11 cellular contexts compared by ENCODE assay signal in genomic region chr20:31673943-31674463, GRCh38. TPM values are rescaled to one million over a fixed set of nuclear protein-coding genes. Genes with fewer than 3 reads are reported as not detected.
DNase-seq lines count a peak whose midpoint lies in the region; ATAC-seq and TF ChIP-seq lines count a peak whose summit lies in the region.
"Had no signal": no experiment of that assay in that cellular context is flagged by ENCODE, and none has a peak within 500 bp of the region (broad histone marks: within the 10 kb centered on the region; RNA-seq: fewer than 3 reads in every experiment).

No MANE protein-coding gene starts in this region.

- TF ChIP-seq CTCF in heart right ventricle (IDR thresholded peaks at IDR 0.05) (no peak), upper lobe of left lung (IDR thresholded peaks at IDR 0.05) (no peak)

- TF ChIP-seq EP300 in upper lobe of left lung (IDR thresholded peaks at IDR 0.05) = no peak

- H3K27ac ChIP-seq in heart right ventricle = peak overlapping the region in 9 of 10 donors; percentile 67 to 92 (median 89)
- peak overlapping the region; percentile 74 to 90 (median 88) for H3K27ac ChIP-seq in upper lobe of left lung

- peaks cover 64 to 100% (median 100%) of the 10 kb centered on the region in 9 donors for H3K4me1 ChIP-seq in heart right ventricle
- H3K4me1 ChIP-seq in upper lobe of left lung = peaks cover 89 to 100% (median 97%) of the 10 kb centered on the region in 4 donors

- WGBS in heart right ventricle, 2 donors = 54 to 70% methylated on average over 2 of the region's 2 CpGs
- 61 to 76% methylated on average over 2 of the region's 2 CpGs for WGBS in upper lobe of left lung, 2 donors

- peaks cover 71% of the 10 kb centered on the region for H3K4me1 Mint-ChIP-seq in activated naive CD8-positive, alpha-beta T cell (ENCODE audit: low read depth)
- peaks cover 35% of the 10 kb centered on the region for H3K4me1 Mint-ChIP-seq in memory B cell

- H3K36me3 ChIP-seq in heart right ventricle (peaks cover 0 to 32% (median 0%) of the 10 kb centered on the region in 9 donors), upper lobe of left lung (peaks cover 0 to 37% (median 9%) of the 10 kb centered on the region in 4 donors)

- no peaks in the 10 kb centered on the region for H3K9me3 ChIP-seq in heart right ventricle
- no peaks in the 10 kb centered on the region for H3K9me3 ChIP-seq in upper lobe of left lung

- H3K4me3 ChIP-seq in heart right ventricle (no peak overlapping the region), upper lobe of left lung (no peak overlapping the region)
- H3K4me3 ChIP-seq: smooth muscle cell had no signal

- TF ChIP-seq POLR2A in upper lobe of left lung (IDR thresholded peaks at IDR 0.05) = no peak

- intact Hi-C loops in heart right ventricle (cut with DNase I) (loop anchor here in 2 of 10 donors (2.0 to 5.0 kb wide), 2 partner anchors 38 to 39 kb away; no protein-coding TSS in a partner anchor), cardiac septum (cut with DNase I) (no loop called here)

- no peaks in the 10 kb centered on the region for H3K27me3 Mint-ChIP-seq in activated naive CD8-positive, alpha-beta T cell
- no peaks in the 10 kb centered on the region for H3K27me3 Mint-ChIP-seq in memory B cell

- ATAC-seq in heart right ventricle (no peak), memory B cell (ENCODE audit: low read depth) (no peak), upper lobe of left lung (ENCODE audit: low FRiP score in 2 of 2) (no peak), GM18517 (IDR thresholded peaks at IDR 0.05; ENCODE audit: unreplicated experiment) (no peak)

- H3K27me3 ChIP-seq in heart right ventricle = no peaks in the 10 kb centered on the region
- H3K27me3 ChIP-seq in upper lobe of left lung = no peaks in the 10 kb centered on the region

- peaks cover 23% of the 10 kb centered on the region for H3K36me3 Mint-ChIP-seq in activated naive CD8-positive, alpha-beta T cell
- peaks cover 4% of the 10 kb centered on the region for H3K36me3 Mint-ChIP-seq in memory B cell

- peak overlapping the region; percentile 95 for H3K27ac Mint-ChIP-seq in activated naive CD8-positive, alpha-beta T cell
- H3K27ac Mint-ChIP-seq in memory B cell = peak overlapping the region; percentile 94

- no peaks in the 10 kb centered on the region for H3K9me3 Mint-ChIP-seq in activated naive CD8-positive, alpha-beta T cell (ENCODE audit: low read depth)
- no peaks in the 10 kb centered on the region for H3K9me3 Mint-ChIP-seq in memory B cell

- peak overlapping the region; percentile 90 for H3K4me3 Mint-ChIP-seq in activated naive CD8-positive, alpha-beta T cell
- peak overlapping the region; percentile 95 for H3K4me3 Mint-ChIP-seq in memory B cell

- DNase-seq in heart right ventricle (no peak), cardiac septum (ENCODE audit: low spot score) (no peak), memory B cell (ENCODE audit: low spot score in 2 of 2) (no peak), upper lobe of left lung (no peak), MV-4-11 (lab: John Stamatoyannopoulos, UW) (no peak)
- DNase-seq in stimulated activated naive CD4-positive, alpha-beta T cell (lab: John Stamatoyannopoulos, UW) = no peak
- DNase-seq: H7 had no signal

RNA-seq across cellular contexts. Expression of gene COX4I2, which starts 36.3 kb away (rescaled TPM):
- 10 to 100 TPM in 3 of 10 donors, 1 to 10 TPM in 7; 3.8 to 20.1 (median 7.5) TPM for total RNA-seq in heart right ventricle
- polyA plus RNA-seq in heart right ventricle = 100 to 1,000 TPM in 1 of 2 donors, 10 to 100 TPM in 1; 30.4 to 103 TPM
- 11.3 TPM for total RNA-seq in cardiac septum
- total RNA-seq in upper lobe of left lung = 10 to 100 TPM in 4 of 6 donors, 1 to 10 TPM in 2; 1.9 to 24.3 (median 13.5) TPM
- total RNA-seq: cerebellum, smooth muscle cell had no signal

RNA-seq across cellular contexts. Expression of gene BCL2L1, which starts 48.7 kb away (rescaled TPM):
- total RNA-seq in heart right ventricle = 10 to 100 TPM; 34.7 to 97.4 (median 45.9) TPM
- 100 to 1,000 TPM in 1 of 2 donors, 10 to 100 TPM in 1; 35.2 to 128 TPM for polyA plus RNA-seq in heart right ventricle
- 42.5 TPM for total RNA-seq in cardiac septum
- total RNA-seq in upper lobe of left lung = 100 to 1,000 TPM; 131 to 245 (median 182) TPM
